In genomic region chr13:95553614-95554385, GRCh38 we compare ENCODE assay signal across 11 cellular contexts. TPM values are rescaled to one million over a fixed set of nuclear protein-coding genes. Genes with fewer than 3 reads are reported as not detected.
A peak's percentile ranks its signal among the peaks of the same experiment; 100 is the strongest.
DNase-seq lines count a peak whose midpoint lies in the region; ATAC-seq and TF ChIP-seq lines count a peak whose summit lies in the region.
"Had no signal": no experiment of that assay in that cellular context is flagged by ENCODE, and none has a peak within 500 bp of the region (broad histone marks: within the 10 kb centered on the region; RNA-seq: fewer than 3 reads in every experiment).

No MANE protein-coding gene starts in this region.

- H3K27ac ChIP-seq in RWPE2 (ENCODE audit: poor library complexity, severe bottlenecking) (no peak overlapping the region), transverse colon (no peak overlapping the region)

- no peak for TF ChIP-seq EP300 in transverse colon (IDR thresholded peaks at IDR 0.05; ENCODE audit: low read depth)

- 14 to 19% methylated on average over 8 to 28 of the region's 28 CpGs for WGBS in transverse colon (ENCODE audit: low coverage in 1 of 2), 2 donors

- intact Hi-C loops in left ventricle myocardium superior (cut with micrococcal nuclease) = no loop called here
- intact Hi-C loops in transverse colon (cut with DNase I; ENCODE audit: low total_unique reads) = no loop called here

- peaks cover 39% of the 10 kb centered on the region for H3K27me3 ChIP-seq in RWPE2 (ENCODE audit: insufficient read depth, poor library complexity, severe bottlenecking)
- peaks cover 84% of the 10 kb centered on the region for H3K27me3 ChIP-seq in transverse colon

- TF ChIP-seq CTCF in RWPE2 (IDR thresholded peaks at IDR 0.05; ENCODE audit: poor library complexity, severe bottlenecking) = no peak
- no peak for TF ChIP-seq CTCF in transverse colon (IDR thresholded peaks at IDR 0.05)

- in situ Hi-C loops in transverse colon (cut with MboI; ENCODE audit: low pct_ligation_motif_present in 1 of 4, low pct_unique_long_range_greater_than_20kb in 1 of 4, low sequenced_read_pairs in 3 of 4) = no loop called here

- H3K4me1 ChIP-seq in RWPE2 (ENCODE audit: insufficient read depth, poor library complexity, severe bottlenecking) (peaks cover 6% of the 10 kb centered on the region), transverse colon (peaks cover 0 to 20% (median 10%) of the 10 kb centered on the region in 4 donors)

- H3K4me3 ChIP-seq in RWPE2 (ENCODE audit: severe bottlenecking) = no peak overlapping the region
- peak overlapping the region in 1 of 4 donors; percentile 1 for H3K4me3 ChIP-seq in transverse colon

- peak; percentile 71 for ATAC-seq in RWPE2 (ENCODE audit: low read depth)
- no peak for ATAC-seq in left ventricle myocardium superior
- ATAC-seq in HG03025 (IDR thresholded peaks at IDR 0.05; ENCODE audit: low FRiP score, unreplicated experiment) = no peak

- no peaks in the 10 kb centered on the region for H3K36me3 Mint-ChIP-seq in T-helper 2 cell treated with Interferon-gamma antibody and Interleukin-4, amounts not matched to agents 5 μg/mL and 100 μg/mL, for 36 hours (ENCODE audit: low read depth)

- no peak for DNase-seq in T-helper 2 cell treated with Interferon-gamma antibody and Interleukin-4, amounts not matched to agents 5 μg/mL and 100 μg/mL, for 36 hours (ENCODE audit: low spot score)
- no peak for DNase-seq in T-helper 2 cell
- DNase-seq in RWPE2 (ENCODE audit: low spot score) = no peak
- peak; percentile 38 for DNase-seq in left ventricle myocardium superior
- peak; percentile 60 for DNase-seq in retina
- DNase-seq in transverse colon = no peak
- no peak for DNase-seq in mucosa of gallbladder (ENCODE audit: low spot score)
- DNase-seq: activated naive CD4-positive, alpha-beta T cell; NCI-H1048; stimulated activated CD4-positive, alpha-beta T cell treated with anti-CD3 and anti-CD28 coated beads, Interleukin-12 subunit alpha, Interleukin-12 subunit beta, amount 100 ng/mL, for 4 hours had no signal

- H3K4me3 Mint-ChIP-seq in T-helper 2 cell treated with Interferon-gamma antibody and Interleukin-4, amounts not matched to agents 5 μg/mL and 100 μg/mL, for 36 hours = peak overlapping the region; percentile 47

- H3K36me3 ChIP-seq in RWPE2 (ENCODE audit: low read depth) = no peaks in the 10 kb centered on the region
- H3K36me3 ChIP-seq in transverse colon = no peaks in the 10 kb centered on the region

- TF ChIP-seq POLR2A in transverse colon (IDR thresholded peaks at IDR 0.05) = no peak

- H3K9me3 Mint-ChIP-seq in T-helper 2 cell treated with Interferon-gamma antibody and Interleukin-4, amounts not matched to agents 5 μg/mL and 100 μg/mL, for 36 hours = no peaks in the 10 kb centered on the region

- H3K9me3 ChIP-seq in RWPE2 (ENCODE audit: severe bottlenecking) (no peaks in the 10 kb centered on the region), transverse colon (no peaks in the 10 kb centered on the region)

- peaks cover 10% of the 10 kb centered on the region for H3K4me1 Mint-ChIP-seq in T-helper 2 cell treated with Interferon-gamma antibody and Interleukin-4, amounts not matched to agents 5 μg/mL and 100 μg/mL, for 36 hours (ENCODE audit: low read depth)

- no peak overlapping the region for H3K27ac Mint-ChIP-seq in T-helper 2 cell treated with Interferon-gamma antibody and Interleukin-4, amounts not matched to agents 5 μg/mL and 100 μg/mL, for 36 hours

- H3K27me3 Mint-ChIP-seq in T-helper 2 cell treated with Interferon-gamma antibody and Interleukin-4, amounts not matched to agents 5 μg/mL and 100 μg/mL, for 36 hours (ENCODE audit: low read depth) = peaks cover 49% of the 10 kb centered on the region

RNA-seq across cellular contexts. Expression of gene CLDN10, which starts 1.3 kb away (rescaled TPM):
- total RNA-seq in left ventricle myocardium superior (not detected), transverse colon (not detected), mucosa of gallbladder (85.7 TPM)

Comparison
In these comparisons a context has a peak if more than half of its experiments do, and no peak if none do; other contexts are left out.
1. DNase-seq: peak in left ventricle myocardium superior (single experiment) and retina (single experiment); none in T-helper 2 cell treated with Interferon-gamma antibody and Interleukin-4, amounts not matched to agents 5 μg/mL and 100 μg/mL, for 36 hours (single experiment), T-helper 2 cell (0 of 5), RWPE2 (single experiment), transverse colon (single experiment) and mucosa of gallbladder (single experiment).
2. RNA of gene CLDN10, which starts 1.3 kb away (total RNA-seq): 85.7 TPM in mucosa of gallbladder (single experiment); not detected in left ventricle myocardium superior (single experiment) and not detected in transverse colon; every median in the first group is over 10 times any median in the second.